Comparison of ENCODE assay signal across 1 cellular context in genomic region chr19:47210180-47210490, GRCh38.
TF ChIP-seq lines count a peak whose summit lies in the region.

No MANE protein-coding gene starts in this region.

TF ChIP-seq in H1, 55 proteins besides CTCF, POLR2A, EP300 and RAD21:
- no peak for TF ChIP-seq ZNF274 (IDR thresholded peaks at IDR 0.05; ENCODE audit: borderline replicate concordance, extremely low read depth, low read length)
- no peak for TF ChIP-seq NANOG (IDR thresholded peaks at IDR 0.05; ENCODE audit: insufficient read depth, low read depth, low read length, poor library complexity, severe bottlenecking)
- no peak for TF ChIP-seq RNF2 (IDR thresholded peaks at IDR 0.05; ENCODE audit: borderline replicate concordance, low read depth, low read length, missing control alignments, poor library complexity, severe bottlenecking)
- no peak for TF ChIP-seq YY1 (IDR thresholded peaks at IDR 0.05; ENCODE audit: low read depth, low read length)
- no peak for TF ChIP-seq SRF (IDR thresholded peaks at IDR 0.05; ENCODE audit: low read depth, low read length)
- no peak for TF ChIP-seq SIN3A (conservative IDR thresholded peaks at IDR 0.05 in 1 of 2, IDR thresholded peaks at IDR 0.05 in 1 of 2; ENCODE audit: low read depth in 1 of 2, low read length in 2 of 2)
- TF ChIP-seq ATF2 (IDR thresholded peaks at IDR 0.05; ENCODE audit: low read length): no peak
- no peak for TF ChIP-seq HDAC2 (IDR thresholded peaks at IDR 0.05; ENCODE audit: borderline replicate concordance in 1 of 2, low read depth in 2 of 2, low read length in 2 of 2)
- no peak for TF ChIP-seq BACH1 (IDR thresholded peaks at IDR 0.05; ENCODE audit: low read length)
- no peak for TF ChIP-seq MAFK (IDR thresholded peaks at IDR 0.05; ENCODE audit: low read depth, low read length)
- TF ChIP-seq JUND (IDR thresholded peaks at IDR 0.05; ENCODE audit: low read length): no peak
- TF ChIP-seq KDM5A (IDR thresholded peaks at IDR 0.05; ENCODE audit: low read length): no peak
- no peak for TF ChIP-seq BRCA1 (IDR thresholded peaks at IDR 0.05; ENCODE audit: low read depth, low read length)
- no peak for TF ChIP-seq TBP (IDR thresholded peaks at IDR 0.05; ENCODE audit: low read depth, low read length)
- no peak for TF ChIP-seq CHD7 (IDR thresholded peaks at IDR 0.05; ENCODE audit: insufficient replicate concordance, low read length)
- TF ChIP-seq SAP30 (IDR thresholded peaks at IDR 0.05; ENCODE audit: insufficient read depth, insufficient replicate concordance, low read length): no peak
